In the genomic region with DNA sequence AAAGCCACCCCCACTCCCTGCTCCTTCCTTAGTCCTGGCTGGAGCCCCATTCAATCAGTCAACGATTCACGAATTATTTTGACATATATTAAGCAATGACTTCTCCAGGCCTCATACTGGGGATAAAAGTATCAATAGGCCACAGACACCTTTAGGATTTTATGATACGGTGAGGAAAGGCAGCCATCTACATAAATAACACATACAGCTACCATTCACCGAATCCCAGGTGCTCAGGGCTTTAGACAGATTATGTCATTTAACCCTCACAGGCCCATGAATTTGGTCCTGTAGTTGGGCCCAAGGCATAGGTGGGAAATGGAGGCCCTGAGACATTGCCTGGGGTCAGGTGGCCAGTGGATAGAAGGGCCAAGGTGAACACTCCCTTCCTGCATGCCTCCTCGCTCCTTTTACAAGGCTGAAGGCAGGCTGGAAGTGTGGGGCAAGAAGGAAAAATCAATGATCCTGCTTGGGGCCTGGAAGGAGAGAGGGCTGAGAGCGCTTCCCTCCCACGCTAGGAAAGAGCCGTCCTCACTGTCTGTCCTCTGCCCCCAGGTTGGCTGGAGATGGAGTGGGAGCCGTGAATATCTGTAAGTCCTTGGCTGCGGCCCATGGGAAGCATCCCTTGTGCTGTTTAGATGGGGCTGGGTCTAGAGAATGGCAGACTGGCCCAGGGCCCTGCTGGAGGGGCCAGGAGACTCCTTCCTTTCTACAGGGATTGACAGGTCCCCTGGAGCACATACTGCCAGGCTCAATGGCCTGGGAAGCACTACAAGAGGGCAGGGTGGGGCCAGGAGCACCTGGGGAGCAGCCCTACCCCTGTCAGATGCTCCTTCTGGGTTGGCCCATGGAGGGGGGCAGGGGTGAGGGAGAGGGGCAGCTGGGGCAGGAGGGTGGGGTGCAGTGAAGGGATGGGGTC, we compare ENCODE assay signal across 1 cellular context.
TF ChIP-seq lines count a peak whose summit lies in the region.

No MANE protein-coding gene starts in this region.

TF ChIP-seq in IMR-90, 13 proteins besides CTCF, POLR2A, EP300 and RAD21:
- TF ChIP-seq MAZ (IDR thresholded peaks at IDR 0.05; ENCODE audit: borderline replicate concordance, low read depth, low read length) (no peak), MAFK (IDR thresholded peaks at IDR 0.05; ENCODE audit: low read depth, low read length) (no peak)
